In the genomic region with DNA sequence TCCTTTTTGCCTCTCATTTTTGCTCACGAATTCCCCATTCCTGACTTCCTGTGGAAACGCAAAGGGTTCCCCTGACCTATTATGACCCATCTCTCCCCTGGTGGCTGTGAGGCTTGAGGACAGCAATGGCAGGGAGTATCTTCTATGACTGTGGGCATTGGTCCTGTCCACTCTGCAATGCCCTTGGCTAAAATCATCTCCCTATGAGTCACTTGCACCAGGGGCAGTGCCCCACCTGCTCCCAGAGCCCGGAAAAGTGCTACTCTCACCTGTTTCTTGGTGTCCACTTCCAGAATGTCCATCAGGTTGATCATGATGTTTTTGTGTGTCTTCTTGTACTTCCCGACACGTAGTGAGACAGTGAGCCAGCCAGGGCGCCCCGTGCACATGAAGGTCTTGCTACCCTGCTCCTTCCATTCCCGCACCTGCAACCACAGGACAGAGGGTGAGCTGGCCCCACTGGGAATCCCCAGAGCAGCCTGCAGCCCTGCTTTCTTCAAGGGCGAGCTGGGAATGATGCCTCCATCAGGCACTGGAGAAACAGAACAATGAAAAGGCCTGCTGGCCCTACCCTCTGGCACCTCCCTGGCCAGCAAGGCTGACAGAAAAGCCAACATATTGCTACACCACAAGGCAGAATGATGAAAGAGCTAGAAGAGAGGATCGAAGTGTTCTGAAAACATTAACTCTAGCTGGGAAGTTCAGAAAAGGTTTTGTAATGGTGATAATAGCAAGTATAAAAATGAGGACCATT, we compare ENCODE assay signal across 10 cellular contexts. TPM values are rescaled to one million over a fixed set of nuclear protein-coding genes. Genes with fewer than 3 reads are reported as not detected.
DNase-seq lines count a peak whose midpoint lies in the region; ATAC-seq and TF ChIP-seq lines count a peak whose summit lies in the region.
"Had no signal": no experiment of that assay in that cellular context is flagged by ENCODE, and none has a peak within 500 bp of the region (broad histone marks: within the 10 kb centered on the region; RNA-seq: fewer than 3 reads in every experiment).

No MANE protein-coding gene starts in this region.

- no peak for TF ChIP-seq EP300 in stomach (IDR thresholded peaks at IDR 0.05)

- no peak for ATAC-seq in HG03045 (IDR thresholded peaks at IDR 0.05; ENCODE audit: unreplicated experiment)

- no peak for TF ChIP-seq CTCF in stomach (IDR thresholded peaks at IDR 0.05)

- WGBS in stomach, 5 donors = 64 to 77% (median 72%) methylated on average over 10 of the region's 10 CpGs

- H3K9me3 ChIP-seq in stomach = no peaks in the 10 kb centered on the region

- DNase-seq in NOMO-1 (lab: John Stamatoyannopoulos, UW; ENCODE audit: unreplicated experiment in 2 of 2) = peak; percentile 9 to 13
- DNase-seq in NOMO-1 treated with dmso at 0.1 percent for 144 hours (lab: John Stamatoyannopoulos, UW; ENCODE audit: unreplicated experiment) = no peak
- DNase-seq in amniotic epithelial cell (ENCODE audit: low read depth) = peak; percentile 66
- peak; percentile 64 for DNase-seq in iris pigment epithelial cell (ENCODE audit: low read depth)
- no peak for DNase-seq in stomach
- no peak for DNase-seq in NCI-H69 (lab: John Stamatoyannopoulos, UW)
- DNase-seq in activated CD4-positive, CD25-positive, alpha-beta regulatory T cell (lab: John Stamatoyannopoulos, UW) = no peak
- DNase-seq: activated naive CD4-positive, alpha-beta T cell; KG1 had no signal

- no peak for TF ChIP-seq POLR2A in stomach (IDR thresholded peaks at IDR 0.05)

- peaks cover 0 to 21% (median 10%) of the 10 kb centered on the region in 4 donors for H3K36me3 ChIP-seq in stomach

- H3K4me3 ChIP-seq in stomach = peak overlapping the region in 1 of 4 donors; percentile 13

- H3K4me1 ChIP-seq in stomach = peaks cover 37 to 60% (median 52%) of the 10 kb centered on the region in 4 donors

- intact Hi-C loops in stomach (cut with DNase I; ENCODE audit: low total_unique reads) = no loop called here

- peaks cover 0 to 3% (median 0%) of the 10 kb centered on the region in 3 donors for H3K27me3 ChIP-seq in stomach

- peak overlapping the region; percentile 18 to 89 (median 82) for H3K27ac ChIP-seq in stomach

RNA-seq across cellular contexts. Expression of gene DHCR24, which starts 3.5 kb away (rescaled TPM):
- 100 to 1,000 TPM in 1 of 5 donors, 10 to 100 TPM in 4; 25.7 to 347 (median 67.9) TPM for total RNA-seq in stomach
- 10 to 100 TPM; 20.0 to 77.5 (median 70.1) TPM for polyA plus RNA-seq in stomach

Comparison
In these comparisons a context has a peak if more than half of its experiments do, and no peak if none do; other contexts are left out.
1. DNase-seq: peak in NOMO-1 (2 of 2), amniotic epithelial cell (single experiment) and iris pigment epithelial cell (single experiment); none in NOMO-1 treated with dmso at 0.1 percent for 144 hours (single experiment), stomach (single experiment), NCI-H69 (single experiment) and activated CD4-positive, CD25-positive, alpha-beta regulatory T cell (0 of 4).